ENCODE assay signal across 1 cellular context in the genomic region with DNA sequence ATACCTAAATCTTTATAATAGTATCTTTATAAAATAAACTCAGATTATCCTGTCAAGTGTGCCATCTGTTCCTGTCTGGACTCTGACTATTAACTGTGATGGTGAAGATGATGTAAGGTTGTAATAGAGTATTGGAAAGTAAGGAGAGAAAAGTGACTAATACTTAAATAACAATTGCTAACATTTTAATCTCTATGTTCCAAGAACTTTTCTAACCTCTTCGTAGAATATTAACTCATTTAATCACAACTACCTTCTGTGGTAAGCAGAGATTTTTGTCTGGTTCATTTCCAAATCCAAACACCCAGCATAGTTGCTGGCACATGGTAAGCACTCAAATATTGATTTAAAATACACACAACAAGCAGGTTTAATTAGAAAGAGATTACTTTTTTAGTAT.
TF ChIP-seq lines count a peak whose summit lies in the region.

No MANE protein-coding gene starts in this region.

TF ChIP-seq in HEK293, 187 proteins besides CTCF, POLR2A, EP300 and RAD21 (continued from another document):
- TF ChIP-seq ELK4 (IDR thresholded peaks at IDR 0.05; ENCODE audit: borderline replicate concordance, low read depth, low read length) (no peak), ZNF664 (tag by site-specific recombination; IDR thresholded peaks at IDR 0.05) (0 out of 2 replicates have a peak, but pooled peaks have one; percentile 12)
- TF ChIP-seq, protein P1, sequence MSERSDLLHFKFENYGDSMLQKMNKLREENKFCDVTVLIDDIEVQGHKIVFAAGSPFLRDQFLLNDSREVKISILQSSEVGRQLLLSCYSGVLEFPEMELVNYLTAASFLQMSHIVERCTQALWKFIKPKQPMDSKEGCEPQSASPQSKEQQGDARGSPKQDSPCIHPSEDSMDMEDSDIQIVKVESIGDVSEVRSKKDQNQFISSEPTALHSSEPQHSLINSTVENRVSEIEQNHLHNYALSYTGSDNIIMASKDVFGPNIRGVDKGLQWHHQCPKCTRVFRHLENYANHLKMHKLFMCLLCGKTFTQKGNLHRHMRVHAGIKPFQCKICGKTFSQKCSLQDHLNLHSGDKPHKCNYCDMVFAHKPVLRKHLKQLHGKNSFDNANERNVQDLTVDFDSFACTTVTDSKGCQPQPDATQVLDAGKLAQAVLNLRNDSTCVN (tag by site-specific recombination; optimal IDR thresholded peaks at IDR 0.05) = no peak
- TF ChIP-seq, protein P2, sequence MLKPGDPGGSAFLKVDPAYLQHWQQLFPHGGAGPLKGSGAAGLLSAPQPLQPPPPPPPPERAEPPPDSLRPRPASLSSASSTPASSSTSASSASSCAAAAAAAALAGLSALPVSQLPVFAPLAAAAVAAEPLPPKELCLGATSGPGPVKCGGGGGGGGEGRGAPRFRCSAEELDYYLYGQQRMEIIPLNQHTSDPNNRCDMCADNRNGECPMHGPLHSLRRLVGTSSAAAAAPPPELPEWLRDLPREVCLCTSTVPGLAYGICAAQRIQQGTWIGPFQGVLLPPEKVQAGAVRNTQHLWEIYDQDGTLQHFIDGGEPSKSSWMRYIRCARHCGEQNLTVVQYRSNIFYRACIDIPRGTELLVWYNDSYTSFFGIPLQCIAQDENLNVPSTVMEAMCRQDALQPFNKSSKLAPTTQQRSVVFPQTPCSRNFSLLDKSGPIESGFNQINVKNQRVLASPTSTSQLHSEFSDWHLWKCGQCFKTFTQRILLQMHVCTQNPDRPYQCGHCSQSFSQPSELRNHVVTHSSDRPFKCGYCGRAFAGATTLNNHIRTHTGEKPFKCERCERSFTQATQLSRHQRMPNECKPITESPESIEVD (tag by site-specific recombination; IDR thresholded peaks at IDR 0.05) = peak; percentile 47; the same call in 1 of the 2 replicates
